ENCODE assay signal across 1 cellular context in genomic region chr20:36624925-36625324, GRCh38.
TF ChIP-seq lines count a peak whose summit lies in the region.

No MANE protein-coding gene starts in this region.

TF ChIP-seq in GM12891, 5 proteins besides CTCF, POLR2A, EP300 and RAD21:
- TF ChIP-seq SPI1 (IDR thresholded peaks at IDR 0.05; ENCODE audit: low read depth, low read length) = no peak
- no peak for TF ChIP-seq POLR2AphosphoS5 (IDR thresholded peaks at IDR 0.05; ENCODE audit: low read depth, low read length)
- TF ChIP-seq PAX5 (IDR thresholded peaks at IDR 0.05; ENCODE audit: insufficient read depth, low read length, severe bottlenecking) = no peak
